1 cellular context compared by ENCODE assay signal in genomic region chr4:168759959-168760527, GRCh38.
TF ChIP-seq lines count a peak whose summit lies in the region.

No MANE protein-coding gene starts in this region.

TF ChIP-seq in GM23338, 12 proteins besides CTCF, POLR2A, EP300 and RAD21 (continued from another document):
- TF ChIP-seq REST (IDR thresholded peaks at IDR 0.05; ENCODE audit: unreplicated experiment): no peak
- TF ChIP-seq ZNF114 (CRISPR knock-in tag; IDR thresholded peaks at IDR 0.05): no peak
